ENCODE assay signal across 8 cellular contexts in genomic region chr20:37347891-37348642, GRCh38. TPM values are rescaled to one million over a fixed set of nuclear protein-coding genes. Genes with fewer than 3 reads are reported as not detected.
DNase-seq lines count a peak whose midpoint lies in the region; ATAC-seq and TF ChIP-seq lines count a peak whose summit lies in the region.

No MANE protein-coding gene starts in this region.

- H3K4me1 ChIP-seq in left lung = peaks cover 16 to 49% of the 10 kb centered on the region in 2 donors
- peaks cover 5 to 61% (median 41%) of the 10 kb centered on the region in 4 donors for H3K4me1 ChIP-seq in transverse colon

- ATAC-seq in activated B cell treated with CpG ODN at 0.5 μM for 24 hours (ENCODE audit: low read depth) (no peak), left lung (no peak), HG03439 (IDR thresholded peaks at IDR 0.05; ENCODE audit: unreplicated experiment) (no peak)

- H3K27ac Mint-ChIP-seq in activated B cell treated with CpG ODN at 0.5 μM for 24 hours = peak overlapping the region; percentile 78

- TF ChIP-seq CTCF in activated B cell treated with CpG ODN at 0.5 μM for 24 hours (IDR thresholded peaks at IDR 0.05) = no peak
- no peak for TF ChIP-seq CTCF in left lung (IDR thresholded peaks at IDR 0.05)
- no peak for TF ChIP-seq CTCF in transverse colon (IDR thresholded peaks at IDR 0.05)

- H3K36me3 ChIP-seq in left lung (no peaks in the 10 kb centered on the region), transverse colon (no peaks in the 10 kb centered on the region)

- H3K27me3 Mint-ChIP-seq in activated B cell treated with CpG ODN at 0.5 μM for 24 hours = no peaks in the 10 kb centered on the region

- no peaks in the 10 kb centered on the region for H3K9me3 ChIP-seq in left lung
- H3K9me3 ChIP-seq in transverse colon = no peaks in the 10 kb centered on the region

- peaks cover 28% of the 10 kb centered on the region for H3K36me3 Mint-ChIP-seq in activated B cell treated with CpG ODN at 0.5 μM for 24 hours (ENCODE audit: low read depth)

- peak; percentile 62 for DNase-seq in activated effector memory CD4-positive, alpha-beta T cell treated with anti-CD3 and anti-CD28 coated beads, Interleukin-2, amount 50 U/mL, for 16 hours
- DNase-seq in activated effector memory CD4-positive, alpha-beta T cell treated with Interleukin-2 at 50 U/mL for 16 hours = no peak
- DNase-seq in activated B cell treated with CpG ODN at 0.5 μM for 24 hours = no peak
- peak; percentile 28 to 41 for DNase-seq in left lung
- no peak for DNase-seq in transverse colon
- DNase-seq in T1000 (lab: John Stamatoyannopoulos, UW) = no peak
- DNase-seq in NCI-H187 treated with DMSO at 0.1 percent for 48 hours (lab: John Stamatoyannopoulos, UW) = no peak

- H3K9me3 Mint-ChIP-seq in activated B cell treated with CpG ODN at 0.5 μM for 24 hours = no peaks in the 10 kb centered on the region

- peak overlapping the region; percentile 72 for H3K4me3 Mint-ChIP-seq in activated B cell treated with CpG ODN at 0.5 μM for 24 hours

- peaks cover 66% of the 10 kb centered on the region for H3K4me1 Mint-ChIP-seq in activated B cell treated with CpG ODN at 0.5 μM for 24 hours

- intact Hi-C loops in activated B cell treated with CpG ODN at 0.5 μM for 24 hours (cut with micrococcal nuclease) = no loop called here
- intact Hi-C loops in left lung (cut with DNase I) = no loop called here
- intact Hi-C loops in transverse colon (cut with DNase I; ENCODE audit: low total_unique reads) = no loop called here

- H3K27ac ChIP-seq in left lung = no peak overlapping the region
- H3K27ac ChIP-seq in transverse colon = peak overlapping the region; percentile 92 to 93 (median 93)

- no peak for TF ChIP-seq EP300 in transverse colon (IDR thresholded peaks at IDR 0.05; ENCODE audit: low read depth)

- WGBS in transverse colon (ENCODE audit: low coverage in 1 of 2), 2 donors = 60 to 80% methylated on average over 1 to 11 of the region's 11 CpGs

- CTCF ChIA-PET in activated B cell treated with CpG ODN at 0.5 μM for 24 hours (lab: Charles Lee) = interaction anchor here (0.8 to 1.2 kb wide), 2 partner anchors 12 to 37 kb away, joined by 3 to 4 read pairs; no protein-coding TSS in a partner anchor

- POLR2A ChIA-PET in activated B cell treated with CpG ODN at 0.5 μM for 24 hours (lab: Charles Lee) = interaction anchor here (0.6 to 5.5 kb wide), 5 partner anchors 12 to 59 kb away, joined by 3 to 52 read pairs (median 4); partner anchors contain the start of gene MANBAL

- H3K27me3 ChIP-seq in left lung (peaks cover 0 to 30% of the 10 kb centered on the region in 2 donors), transverse colon (no peaks in the 10 kb centered on the region)

- peak overlapping the region in 1 of 2 donors; percentile 1 for H3K4me3 ChIP-seq in left lung
- H3K4me3 ChIP-seq in transverse colon = no peak overlapping the region

- TF ChIP-seq POLR2A in transverse colon (IDR thresholded peaks at IDR 0.05) = no peak

- in situ Hi-C loops in transverse colon (cut with MboI; ENCODE audit: low pct_ligation_motif_present in 1 of 4, low pct_unique_long_range_greater_than_20kb in 1 of 4, low sequenced_read_pairs in 3 of 4) = no loop called here

RNA-seq across cellular contexts. Expression of gene SRC, which starts 2.1 kb away (rescaled TPM):
- 62.9 and 72.7 TPM in 2 replicates for total RNA-seq in activated B cell treated with CpG ODN at 0.5 μM for 24 hours
- total RNA-seq in left lung = 10 to 100 TPM; 37.4 to 53.5 TPM
- total RNA-seq in transverse colon = 100 to 1,000 TPM in 3 of 4 donors, 10 to 100 TPM in 1; 87.0 to 155 (median 130) TPM

RNA-seq across cellular contexts. Expression of gene MANBAL, which starts 58.6 kb away (rescaled TPM):
- 20.1 and 21.0 TPM in 2 replicates for total RNA-seq in activated B cell treated with CpG ODN at 0.5 μM for 24 hours
- total RNA-seq in left lung = 10 to 100 TPM; 30.6 to 34.6 TPM
- total RNA-seq in transverse colon = 10 to 100 TPM in 3 of 4 donors, 1 to 10 TPM in 1; 8.8 to 31.4 (median 21.3) TPM

Comparison
In these comparisons a context has a peak if more than half of its experiments do, and no peak if none do; other contexts are left out.
1. DNase-seq: peak in activated effector memory CD4-positive, alpha-beta T cell treated with anti-CD3 and anti-CD28 coated beads, Interleukin-2, amount 50 U/mL, for 16 hours (single experiment) and left lung (2 of 2); none in activated effector memory CD4-positive, alpha-beta T cell treated with Interleukin-2 at 50 U/mL for 16 hours (single experiment), activated B cell treated with CpG ODN at 0.5 μM for 24 hours (single experiment), transverse colon (single experiment), T1000 (single experiment) and NCI-H187 treated with DMSO at 0.1 percent for 48 hours (single experiment).
2. H3K27ac ChIP-seq: peak in transverse colon (4 of 4); none in left lung (0 of 2).